Comparison of ENCODE assay signal across 10 cellular contexts in the genomic region with DNA sequence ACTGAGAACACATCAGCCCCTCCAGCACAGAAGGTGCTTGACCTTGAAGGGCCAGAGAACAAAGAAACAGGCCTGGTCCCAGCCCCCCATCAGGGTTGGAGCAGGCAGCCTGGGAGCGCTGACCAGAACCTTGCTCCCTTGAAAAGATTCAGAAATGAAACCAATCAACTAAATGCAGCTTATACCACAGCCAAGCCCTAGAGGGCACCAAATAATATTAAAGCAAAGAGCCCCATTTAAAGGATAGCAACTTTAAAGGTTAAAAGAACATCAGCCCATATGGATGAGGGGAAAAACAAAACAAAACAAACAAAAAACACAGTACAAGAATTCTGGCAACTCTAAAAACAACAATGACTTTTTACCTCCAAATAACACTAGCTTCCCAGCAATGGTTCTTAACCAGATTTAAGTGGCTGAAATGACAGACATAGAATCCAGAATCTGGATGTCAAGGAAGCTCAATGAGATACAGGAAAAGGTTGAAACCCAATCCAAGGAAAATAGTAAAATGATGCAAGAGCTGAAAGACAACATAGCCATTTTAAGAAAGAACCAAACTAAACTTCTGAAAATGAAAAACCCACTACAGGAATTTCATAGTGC.
A peak's percentile ranks its signal among the peaks of the same experiment; 100 is the strongest.
DNase-seq lines count a peak whose midpoint lies in the region; ATAC-seq and TF ChIP-seq lines count a peak whose summit lies in the region.
"Had no signal": no experiment of that assay in that cellular context is flagged by ENCODE, and none has a peak within 500 bp of the region (broad histone marks: within the 10 kb centered on the region; RNA-seq: fewer than 3 reads in every experiment).

No MANE protein-coding gene starts in this region.

- TF ChIP-seq CTCF in 22Rv1 (IDR thresholded peaks at IDR 0.05) = peak; percentile 70
- TF ChIP-seq CTCF in RWPE1 (conservative IDR thresholded peaks at IDR 0.05; ENCODE audit: low read depth) = peak; percentile 61

- no peak overlapping the region for H3K27ac Mint-ChIP-seq in stimulated activated naive CD8-positive, alpha-beta T cell treated with anti-CD3 and anti-CD28 coated beads, Interleukin-15, amount 100 ng/mL, for 72 hours

- peaks cover 12 to 14% of the 10 kb centered on the region in 2 donors for H3K9me3 Mint-ChIP-seq in stimulated activated naive CD8-positive, alpha-beta T cell treated with anti-CD3 and anti-CD28 coated beads, Interleukin-15, amount 100 ng/mL, for 72 hours

- H3K4me1 Mint-ChIP-seq in stimulated activated naive CD8-positive, alpha-beta T cell treated with anti-CD3 and anti-CD28 coated beads, Interleukin-15, amount 100 ng/mL, for 72 hours = no peaks in the 10 kb centered on the region

- no peak overlapping the region for H3K4me3 Mint-ChIP-seq in stimulated activated naive CD8-positive, alpha-beta T cell treated with anti-CD3 and anti-CD28 coated beads, Interleukin-15, amount 100 ng/mL, for 72 hours

- DNase-seq in RWPE1 (ENCODE audit: low spot score) (no peak), inferior parietal cortex (ENCODE audit: extremely low spot score) (peak; percentile 31), HPDE6-E6E7 (ENCODE audit: extremely low spot score) (no peak), NCI-H774 (lab: John Stamatoyannopoulos, UW) (no peak)
- DNase-seq in stimulated activated CD4-positive, alpha-beta T cell treated with anti-CD3 and anti-CD28 coated beads, Interleukin-12 subunit alpha, Interleukin-12 subunit beta, amount 100 ng/mL, for 4 hours = no peak
- no peak for DNase-seq in stimulated activated naive CD8-positive, alpha-beta T cell treated with anti-CD3 and anti-CD28 coated beads, Interleukin-15, amount 100 ng/mL, for 72 hours

- no peaks in the 10 kb centered on the region for H3K27me3 Mint-ChIP-seq in stimulated activated naive CD8-positive, alpha-beta T cell treated with anti-CD3 and anti-CD28 coated beads, Interleukin-15, amount 100 ng/mL, for 72 hours

- CTCF ChIA-PET in RWPE1 (lab: Yijun Ruan, JAX) = interaction anchor here (0.7 kb wide), 1 partner anchor 745 kb away, joined by 3 read pairs; no protein-coding TSS in a partner anchor

- H3K27ac ChIP-seq in 22Rv1 = no peak overlapping the region
- no peak overlapping the region for H3K27ac ChIP-seq in RWPE1
- H3K27ac ChIP-seq: epithelial cell of prostate, SJCRH30 had no signal

- ATAC-seq in GM18498 (IDR thresholded peaks at IDR 0.05; ENCODE audit: unreplicated experiment) = peak; percentile 54
- ATAC-seq in stimulated activated naive CD8-positive, alpha-beta T cell treated with anti-CD3 and anti-CD28 coated beads, Interleukin-15, amount 100 ng/mL, for 72 hours = no peak

- POLR2A ChIA-PET in RWPE1 (lab: Yijun Ruan, JAX; ENCODE audit: low non-redundant PET) = no interaction called here
